In the genomic region with DNA sequence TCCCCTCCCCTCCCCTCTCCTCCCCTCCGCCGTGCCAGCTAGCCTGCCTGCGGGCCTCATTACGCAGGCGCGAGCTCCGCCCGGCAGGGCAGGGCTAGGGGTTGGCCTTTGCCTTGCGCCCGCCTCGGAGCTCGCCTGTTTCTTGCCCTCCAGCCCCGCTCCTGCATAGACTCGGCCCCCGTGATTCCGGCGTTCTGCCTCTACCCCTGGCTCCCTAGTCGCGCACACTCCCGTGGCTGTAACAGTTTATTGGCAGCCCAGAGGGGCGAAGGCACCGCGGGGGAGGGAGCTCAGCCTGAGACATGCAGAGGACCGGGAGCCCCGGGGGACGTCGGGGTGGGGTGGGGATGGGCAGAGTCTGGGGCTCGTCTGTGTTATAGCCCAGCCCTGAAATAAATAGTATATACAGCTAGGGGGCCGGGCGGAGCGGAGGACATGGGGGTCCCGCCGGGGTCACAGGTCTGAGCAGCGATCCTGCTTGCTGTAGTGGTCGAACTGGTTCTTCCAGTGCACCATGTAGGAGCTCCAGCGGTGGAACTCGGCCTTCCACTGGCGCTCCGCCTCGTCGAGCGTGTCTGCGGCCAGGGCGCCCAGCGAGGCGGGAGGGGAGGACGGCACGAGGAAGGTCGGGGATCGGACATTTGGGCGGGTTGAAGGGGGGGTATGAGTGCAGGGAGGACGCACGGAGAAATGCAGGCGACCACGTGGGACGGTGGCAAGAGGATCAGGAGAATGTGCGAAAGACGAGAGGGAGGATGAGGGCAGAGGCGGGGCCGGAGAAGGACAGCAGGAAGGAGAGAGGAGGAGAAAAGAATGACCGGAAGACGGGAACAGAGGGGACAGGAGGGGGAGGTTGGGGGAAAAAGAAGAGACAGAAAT, we compare ENCODE assay signal across 1 cellular context.
A peak's percentile ranks its signal among the peaks of the same experiment; 100 is the strongest.
TF ChIP-seq lines count a peak whose summit lies in the region.

No MANE protein-coding gene starts in this region.

TF ChIP-seq in HepG2, 621 proteins besides CTCF, POLR2A, EP300 and RAD21 (continued from another document and continues in another):
- TF ChIP-seq, protein P1, sequence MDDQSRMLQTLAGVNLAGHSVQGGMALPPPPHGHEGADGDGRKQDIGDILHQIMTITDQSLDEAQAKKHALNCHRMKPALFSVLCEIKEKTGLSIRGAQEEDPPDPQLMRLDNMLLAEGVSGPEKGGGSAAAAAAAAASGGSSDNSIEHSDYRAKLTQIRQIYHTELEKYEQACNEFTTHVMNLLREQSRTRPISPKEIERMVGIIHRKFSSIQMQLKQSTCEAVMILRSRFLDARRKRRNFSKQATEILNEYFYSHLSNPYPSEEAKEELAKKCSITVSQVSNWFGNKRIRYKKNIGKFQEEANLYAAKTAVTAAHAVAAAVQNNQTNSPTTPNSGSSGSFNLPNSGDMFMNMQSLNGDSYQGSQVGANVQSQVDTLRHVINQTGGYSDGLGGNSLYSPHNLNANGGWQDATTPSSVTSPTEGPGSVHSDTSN (CRISPR knock-in tag; IDR thresholded peaks at IDR 0.05; ENCODE audit: borderline replicate concordance): no peak
- TF ChIP-seq RAD51 (IDR thresholded peaks at IDR 0.05; ENCODE audit: borderline replicate concordance): no peak
- no peak for TF ChIP-seq ISX (CRISPR knock-in tag; conservative IDR thresholded peaks at IDR 0.05)
- peak; percentile 16; the same call in 1 of the 2 replicates for TF ChIP-seq ELF3 (CRISPR knock-in tag; IDR thresholded peaks at IDR 0.05)
- TF ChIP-seq FOXJ3 (CRISPR knock-in tag; IDR thresholded peaks at IDR 0.05; ENCODE audit: borderline replicate concordance): no peak
- TF ChIP-seq PCBP1 (IDR thresholded peaks at IDR 0.05; ENCODE audit: borderline replicate concordance, low read depth, low read length): no peak
- TF ChIP-seq HMG20B (CRISPR knock-in tag; conservative IDR thresholded peaks at IDR 0.05): no peak
- TF ChIP-seq ZMYM4 (CRISPR knock-in tag; IDR thresholded peaks at IDR 0.05): no peak
- peak; percentile 89; the same call in 1 of the 2 replicates for TF ChIP-seq WIZ (CRISPR knock-in tag; IDR thresholded peaks at IDR 0.05)
- TF ChIP-seq, protein P2, sequence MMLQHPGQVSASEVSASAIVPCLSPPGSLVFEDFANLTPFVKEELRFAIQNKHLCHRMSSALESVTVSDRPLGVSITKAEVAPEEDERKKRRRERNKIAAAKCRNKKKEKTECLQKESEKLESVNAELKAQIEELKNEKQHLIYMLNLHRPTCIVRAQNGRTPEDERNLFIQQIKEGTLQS (CRISPR knock-in tag; IDR thresholded peaks at IDR 0.05): 0 out of 2 replicates have a peak, but pooled peaks have one; percentile 7
- TF ChIP-seq, protein P3, sequence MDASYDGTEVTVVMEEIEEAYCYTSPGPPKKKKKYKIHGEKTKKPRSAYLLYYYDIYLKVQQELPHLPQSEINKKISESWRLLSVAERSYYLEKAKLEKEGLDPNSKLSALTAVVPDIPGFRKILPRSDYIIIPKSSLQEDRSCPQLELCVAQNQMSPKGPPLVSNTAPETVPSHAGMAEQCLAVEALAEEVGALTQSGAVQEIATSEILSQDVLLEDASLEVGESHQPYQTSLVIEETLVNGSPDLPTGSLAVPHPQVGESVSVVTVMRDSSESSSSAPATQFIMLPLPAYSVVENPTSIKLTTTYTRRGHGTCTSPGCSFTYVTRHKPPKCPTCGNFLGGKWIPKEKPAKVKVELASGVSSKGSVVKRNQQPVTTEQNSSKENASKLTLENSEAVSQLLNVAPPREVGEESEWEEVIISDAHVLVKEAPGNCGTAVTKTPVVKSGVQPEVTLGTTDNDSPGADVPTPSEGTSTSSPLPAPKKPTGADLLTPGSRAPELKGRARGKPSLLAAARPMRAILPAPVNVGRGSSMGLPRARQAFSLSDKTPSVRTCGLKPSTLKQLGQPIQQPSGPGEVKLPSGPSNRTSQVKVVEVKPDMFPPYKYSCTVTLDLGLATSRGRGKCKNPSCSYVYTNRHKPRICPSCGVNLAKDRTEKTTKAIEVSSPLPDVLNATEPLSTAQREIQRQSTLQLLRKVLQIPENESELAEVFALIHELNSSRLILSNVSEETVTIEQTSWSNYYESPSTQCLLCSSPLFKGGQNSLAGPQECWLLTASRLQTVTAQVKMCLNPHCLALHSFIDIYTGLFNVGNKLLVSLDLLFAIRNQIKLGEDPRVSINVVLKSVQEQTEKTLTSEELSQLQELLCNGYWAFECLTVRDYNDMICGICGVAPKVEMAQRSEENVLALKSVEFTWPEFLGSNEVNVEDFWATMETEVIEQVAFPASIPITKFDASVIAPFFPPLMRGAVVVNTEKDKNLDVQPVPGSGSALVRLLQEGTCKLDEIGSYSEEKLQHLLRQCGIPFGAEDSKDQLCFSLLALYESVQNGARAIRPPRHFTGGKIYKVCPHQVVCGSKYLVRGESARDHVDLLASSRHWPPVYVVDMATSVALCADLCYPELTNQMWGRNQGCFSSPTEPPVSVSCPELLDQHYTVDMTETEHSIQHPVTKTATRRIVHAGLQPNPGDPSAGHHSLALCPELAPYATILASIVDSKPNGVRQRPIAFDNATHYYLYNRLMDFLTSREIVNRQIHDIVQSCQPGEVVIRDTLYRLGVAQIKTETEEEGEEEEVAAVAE (CRISPR knock-in tag; IDR thresholded peaks at IDR 0.05; ENCODE audit: borderline replicate concordance): 0 out of 2 replicates have a peak, but pooled peaks have one; percentile 22
- TF ChIP-seq KDM2A (CRISPR knock-in tag; IDR thresholded peaks at IDR 0.05; ENCODE audit: borderline replicate concordance, low read depth): peak; percentile 49
- TF ChIP-seq ZNF616 (CRISPR knock-in tag; IDR thresholded peaks at IDR 0.05; ENCODE audit: low read depth): peak; percentile 60; the same call in 1 of the 2 replicates
- TF ChIP-seq NR2C2 (CRISPR knock-in tag; IDR thresholded peaks at IDR 0.05; ENCODE audit: borderline replicate concordance): peak; percentile 45; the same call in 1 of the 2 replicates
- no peak for TF ChIP-seq HOXA5 (CRISPR knock-in tag; IDR thresholded peaks at IDR 0.05)
- TF ChIP-seq ZNF703 (CRISPR knock-in tag; IDR thresholded peaks at IDR 0.05; ENCODE audit: borderline replicate concordance): peak; percentile 52; the same call in 1 of the 2 replicates
- TF ChIP-seq, protein P4, sequence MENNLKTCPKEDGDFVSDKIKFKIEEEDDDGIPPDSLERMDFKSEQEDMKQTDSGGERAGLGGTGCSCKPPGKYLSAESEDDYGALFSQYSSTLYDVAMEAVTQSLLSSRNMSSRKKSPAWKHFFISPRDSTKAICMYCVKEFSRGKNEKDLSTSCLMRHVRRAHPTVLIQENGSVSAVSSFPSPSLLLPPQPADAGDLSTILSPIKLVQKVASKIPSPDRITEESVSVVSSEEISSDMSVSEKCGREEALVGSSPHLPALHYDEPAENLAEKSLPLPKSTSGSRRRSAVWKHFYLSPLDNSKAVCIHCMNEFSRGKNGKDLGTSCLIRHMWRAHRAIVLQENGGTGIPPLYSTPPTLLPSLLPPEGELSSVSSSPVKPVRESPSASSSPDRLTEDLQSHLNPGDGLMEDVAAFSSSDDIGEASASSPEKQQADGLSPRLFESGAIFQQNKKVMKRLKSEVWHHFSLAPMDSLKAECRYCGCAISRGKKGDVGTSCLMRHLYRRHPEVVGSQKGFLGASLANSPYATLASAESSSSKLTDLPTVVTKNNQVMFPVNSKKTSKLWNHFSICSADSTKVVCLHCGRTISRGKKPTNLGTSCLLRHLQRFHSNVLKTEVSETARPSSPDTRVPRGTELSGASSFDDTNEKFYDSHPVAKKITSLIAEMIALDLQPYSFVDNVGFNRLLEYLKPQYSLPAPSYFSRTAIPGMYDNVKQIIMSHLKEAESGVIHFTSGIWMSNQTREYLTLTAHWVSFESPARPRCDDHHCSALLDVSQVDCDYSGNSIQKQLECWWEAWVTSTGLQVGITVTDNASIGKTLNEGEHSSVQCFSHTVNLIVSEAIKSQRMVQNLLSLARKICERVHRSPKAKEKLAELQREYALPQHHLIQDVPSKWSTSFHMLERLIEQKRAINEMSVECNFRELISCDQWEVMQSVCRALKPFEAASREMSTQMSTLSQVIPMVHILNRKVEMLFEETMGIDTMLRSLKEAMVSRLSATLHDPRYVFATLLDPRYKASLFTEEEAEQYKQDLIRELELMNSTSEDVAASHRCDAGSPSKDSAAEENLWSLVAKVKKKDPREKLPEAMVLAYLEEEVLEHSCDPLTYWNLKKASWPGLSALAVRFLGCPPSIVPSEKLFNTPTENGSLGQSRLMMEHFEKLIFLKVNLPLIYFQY (CRISPR knock-in tag; IDR thresholded peaks at IDR 0.05; ENCODE audit: borderline replicate concordance): no peak
- 0 out of 2 replicates have a peak, but pooled peaks have one; percentile 12 for TF ChIP-seq GATAD1 (CRISPR knock-in tag; IDR thresholded peaks at IDR 0.05)
- TF ChIP-seq CENPX (CRISPR knock-in tag; IDR thresholded peaks at IDR 0.05): no peak
- peak; percentile 55; the same call in 1 of the 2 replicates for TF ChIP-seq ARHGAP35 (CRISPR knock-in tag; IDR thresholded peaks at IDR 0.05; ENCODE audit: borderline replicate concordance)
- TF ChIP-seq, protein P5, sequence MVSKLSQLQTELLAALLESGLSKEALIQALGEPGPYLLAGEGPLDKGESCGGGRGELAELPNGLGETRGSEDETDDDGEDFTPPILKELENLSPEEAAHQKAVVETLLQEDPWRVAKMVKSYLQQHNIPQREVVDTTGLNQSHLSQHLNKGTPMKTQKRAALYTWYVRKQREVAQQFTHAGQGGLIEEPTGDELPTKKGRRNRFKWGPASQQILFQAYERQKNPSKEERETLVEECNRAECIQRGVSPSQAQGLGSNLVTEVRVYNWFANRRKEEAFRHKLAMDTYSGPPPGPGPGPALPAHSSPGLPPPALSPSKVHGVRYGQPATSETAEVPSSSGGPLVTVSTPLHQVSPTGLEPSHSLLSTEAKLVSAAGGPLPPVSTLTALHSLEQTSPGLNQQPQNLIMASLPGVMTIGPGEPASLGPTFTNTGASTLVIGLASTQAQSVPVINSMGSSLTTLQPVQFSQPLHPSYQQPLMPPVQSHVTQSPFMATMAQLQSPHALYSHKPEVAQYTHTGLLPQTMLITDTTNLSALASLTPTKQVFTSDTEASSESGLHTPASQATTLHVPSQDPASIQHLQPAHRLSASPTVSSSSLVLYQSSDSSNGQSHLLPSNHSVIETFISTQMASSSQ (IDR thresholded peaks at IDR 0.05; ENCODE audit: low read depth): no peak
- TF ChIP-seq, protein P5 (CRISPR knock-in tag; IDR thresholded peaks at IDR 0.05; ENCODE audit: borderline replicate concordance): peak; percentile 45; the same call in 1 of the 2 replicates
- peak; percentile 37 for TF ChIP-seq MED8 (CRISPR knock-in tag; IDR thresholded peaks at IDR 0.05; ENCODE audit: insufficient replicate concordance)
- peak; percentile 39; the same call in 1 of the 2 replicates for TF ChIP-seq MAZ (IDR thresholded peaks at IDR 0.05; ENCODE audit: borderline replicate concordance, low read depth, low read length)
- no peak; the same call in 1 of the 2 replicates for TF ChIP-seq MAZ (CRISPR knock-in tag; IDR thresholded peaks at IDR 0.05; ENCODE audit: low read depth)
- no peak for TF ChIP-seq NFATC3 (CRISPR knock-in tag; IDR thresholded peaks at IDR 0.05)
- no peak for TF ChIP-seq SRSF4 (IDR thresholded peaks at IDR 0.05; ENCODE audit: low read depth, low read length, poor library complexity, severe bottlenecking)
- 0 out of 2 replicates have a peak, but pooled peaks have one; percentile 21 for TF ChIP-seq ZNF567 (CRISPR knock-in tag; IDR thresholded peaks at IDR 0.05; ENCODE audit: borderline replicate concordance)
- TF ChIP-seq, protein P6, sequence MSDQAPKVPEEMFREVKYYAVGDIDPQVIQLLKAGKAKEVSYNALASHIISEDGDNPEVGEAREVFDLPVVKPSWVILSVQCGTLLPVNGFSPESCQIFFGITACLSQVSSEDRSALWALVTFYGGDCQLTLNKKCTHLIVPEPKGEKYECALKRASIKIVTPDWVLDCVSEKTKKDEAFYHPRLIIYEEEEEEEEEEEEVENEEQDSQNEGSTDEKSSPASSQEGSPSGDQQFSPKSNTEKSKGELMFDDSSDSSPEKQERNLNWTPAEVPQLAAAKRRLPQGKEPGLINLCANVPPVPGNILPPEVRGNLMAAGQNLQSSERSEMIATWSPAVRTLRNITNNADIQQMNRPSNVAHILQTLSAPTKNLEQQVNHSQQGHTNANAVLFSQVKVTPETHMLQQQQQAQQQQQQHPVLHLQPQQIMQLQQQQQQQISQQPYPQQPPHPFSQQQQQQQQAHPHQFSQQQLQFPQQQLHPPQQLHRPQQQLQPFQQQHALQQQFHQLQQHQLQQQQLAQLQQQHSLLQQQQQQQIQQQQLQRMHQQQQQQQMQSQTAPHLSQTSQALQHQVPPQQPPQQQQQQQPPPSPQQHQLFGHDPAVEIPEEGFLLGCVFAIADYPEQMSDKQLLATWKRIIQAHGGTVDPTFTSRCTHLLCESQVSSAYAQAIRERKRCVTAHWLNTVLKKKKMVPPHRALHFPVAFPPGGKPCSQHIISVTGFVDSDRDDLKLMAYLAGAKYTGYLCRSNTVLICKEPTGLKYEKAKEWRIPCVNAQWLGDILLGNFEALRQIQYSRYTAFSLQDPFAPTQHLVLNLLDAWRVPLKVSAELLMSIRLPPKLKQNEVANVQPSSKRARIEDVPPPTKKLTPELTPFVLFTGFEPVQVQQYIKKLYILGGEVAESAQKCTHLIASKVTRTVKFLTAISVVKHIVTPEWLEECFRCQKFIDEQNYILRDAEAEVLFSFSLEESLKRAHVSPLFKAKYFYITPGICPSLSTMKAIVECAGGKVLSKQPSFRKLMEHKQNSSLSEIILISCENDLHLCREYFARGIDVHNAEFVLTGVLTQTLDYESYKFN (CRISPR knock-in tag; conservative IDR thresholded peaks at IDR 0.05): peak; percentile 16; the same call in 1 of the 2 replicates
- TF ChIP-seq, protein P7, sequence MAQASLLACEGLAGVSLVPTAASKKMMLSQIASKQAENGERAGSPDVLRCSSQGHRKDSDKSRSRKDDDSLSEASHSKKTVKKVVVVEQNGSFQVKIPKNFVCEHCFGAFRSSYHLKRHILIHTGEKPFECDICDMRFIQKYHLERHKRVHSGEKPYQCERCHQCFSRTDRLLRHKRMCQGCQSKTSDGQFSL (CRISPR knock-in tag; IDR thresholded peaks at IDR 0.05): peak; percentile 63; the same call in 1 of the 2 replicates
